In genomic region chr10:9331583-9332008, GRCh38 we compare ENCODE assay signal across 8 cellular contexts.
DNase-seq lines count a peak whose midpoint lies in the region; ATAC-seq and TF ChIP-seq lines count a peak whose summit lies in the region.

No MANE protein-coding gene starts in this region.

- DNase-seq in A172 (ENCODE audit: low spot score) (peak; percentile 46), GM10266 (ENCODE audit: extremely low spot score) (peak; percentile 49), NCI-H526 treated with DMSO at 0.1 percent for 48 hours (lab: John Stamatoyannopoulos, UW) (peak; percentile 9), left lung (no peak), NCI-H524 treated with DMSO at 0.1 percent for 48 hours (lab: John Stamatoyannopoulos, UW) (no peak)
- no peak for DNase-seq in central memory CD8-positive, alpha-beta T cell (ENCODE audit: low spot score in 2 of 2)

- H3K27ac Mint-ChIP-seq in central memory CD8-positive, alpha-beta T cell (ENCODE audit: low read depth): no peak overlapping the region

- H3K27me3 ChIP-seq in left lung: peaks cover 0 to 6% of the 10 kb centered on the region in 2 donors

- ATAC-seq in HG02623 (IDR thresholded peaks at IDR 0.05; ENCODE audit: unreplicated experiment): peak; percentile 66
- ATAC-seq in central memory CD8-positive, alpha-beta T cell (replicated peaks; ENCODE audit: extremely low read depth, poor library complexity, severe bottlenecking): peak; percentile 32
- peak; percentile 88 for ATAC-seq in left lung
- no peak for ATAC-seq in HG03097 (IDR thresholded peaks at IDR 0.05; ENCODE audit: low FRiP score, unreplicated experiment)

- H3K4me3 ChIP-seq in left lung: no peak overlapping the region

- H3K27ac ChIP-seq in left lung: no peak overlapping the region

- peaks cover 58% of the 10 kb centered on the region for H3K27me3 Mint-ChIP-seq in central memory CD8-positive, alpha-beta T cell

- TF ChIP-seq CTCF in GM10266 (IDR thresholded peaks at IDR 0.05; ENCODE audit: control insufficient read depth, insufficient read depth, low read depth, missing control alignments): peak; percentile 69
- TF ChIP-seq CTCF in left lung (IDR thresholded peaks at IDR 0.05): peak; percentile 66 to 84

- no peaks in the 10 kb centered on the region for H3K9me3 ChIP-seq in left lung

- H3K36me3 ChIP-seq in left lung: no peaks in the 10 kb centered on the region

- no peaks in the 10 kb centered on the region for H3K4me1 Mint-ChIP-seq in central memory CD8-positive, alpha-beta T cell

- H3K36me3 Mint-ChIP-seq in central memory CD8-positive, alpha-beta T cell (ENCODE audit: insufficient read depth): no peaks in the 10 kb centered on the region

- intact Hi-C loops in left lung (cut with DNase I): no loop called here

- H3K4me3 Mint-ChIP-seq in central memory CD8-positive, alpha-beta T cell: no peak overlapping the region

- H3K4me1 ChIP-seq in left lung: no peaks in the 10 kb centered on the region

- no peaks in the 10 kb centered on the region for H3K9me3 Mint-ChIP-seq in central memory CD8-positive, alpha-beta T cell

Comparison
In these comparisons a context has a peak if more than half of its experiments do, and no peak if none do; other contexts are left out.
1. DNase-seq: peak in A172 (single experiment), GM10266 (single experiment) and NCI-H526 treated with DMSO at 0.1 percent for 48 hours (single experiment); none in central memory CD8-positive, alpha-beta T cell (0 of 2), left lung (0 of 2) and NCI-H524 treated with DMSO at 0.1 percent for 48 hours (single experiment).